ENCODE assay signal across 16 cellular contexts in the genomic region with DNA sequence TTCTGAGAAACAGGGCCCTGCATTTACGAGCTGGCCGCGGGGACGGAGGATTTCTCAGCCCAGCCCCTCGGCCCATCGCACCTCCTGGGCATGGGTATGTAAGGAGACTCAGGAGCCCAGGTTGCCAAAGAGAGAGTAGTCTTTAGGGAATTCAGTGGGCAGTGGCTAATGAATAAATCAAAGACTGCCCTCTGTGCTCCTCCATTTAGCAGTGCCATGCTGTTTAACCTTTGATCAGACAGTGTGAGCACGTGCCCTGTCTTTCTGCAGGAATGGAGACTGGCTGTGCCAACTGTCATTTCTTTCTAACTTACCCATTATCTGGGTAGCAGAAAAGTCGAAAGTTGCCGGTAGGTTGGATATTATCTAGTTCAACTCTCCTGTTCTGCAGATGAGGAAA.
"Had no signal": no experiment of that assay in that cellular context is flagged by ENCODE, and none has a peak within 500 bp of the region (broad histone marks: within the 10 kb centered on the region; RNA-seq: fewer than 3 reads in every experiment).

No MANE protein-coding gene starts in this region.

- DNase-seq: activated CD4-positive, alpha-beta memory T cell treated with anti-CD3 and anti-CD28 coated beads for 36 hours; activated CD4-positive, alpha-beta T cell treated with anti-CD3 and anti-CD28 coated beads for 48 hours; activated effector memory CD4-positive, alpha-beta T cell treated with anti-CD3 and anti-CD28 coated beads, Interleukin-2, amount 50 U/mL, for 16 hours; activated naive CD4-positive, alpha-beta T cell treated with anti-CD3 and anti-CD28 coated beads, Interleukin-2, amount 50 U/mL, for 16 hours; activated naive CD8-positive, alpha-beta T cell treated with anti-CD3 and anti-CD28 coated beads, Interleukin-2, amount 50 U/mL, for 24 hours; anterior cingulate cortex; body of pancreas; foreskin keratinocyte; occipital lobe; stimulated activated CD4-positive, alpha-beta T cell treated with anti-CD3 and anti-CD28 coated beads, Interleukin-4, amount 100 ng/mL, for 4 hours; stimulated activated naive CD8-positive, alpha-beta T cell treated with anti-CD3 and anti-CD28 coated beads, Interleukin-15, Interleukin-2, amounts not matched to agents 100 U/mL and 50 U/mL, for 24 hours; SW 1271; trophoblast cell had no signal

- H3K27me3 ChIP-seq: body of pancreas, cardiac muscle cell, foreskin keratinocyte had no signal

- H3K4me3 ChIP-seq: body of pancreas, cardiac muscle cell had no signal

- H3K27ac ChIP-seq: body of pancreas, cardiac muscle cell, epithelial cell of prostate, foreskin keratinocyte had no signal

- H3K36me3 ChIP-seq: cardiac muscle cell had no signal

- H3K9me3 ChIP-seq: body of pancreas had no signal

- ATAC-seq: activated naive CD8-positive, alpha-beta T cell treated with anti-CD3 and anti-CD28 coated beads, Interleukin-2, amount 50 U/mL, for 24 hours; body of pancreas; foreskin keratinocyte; sciatic nerve; stimulated activated naive CD8-positive, alpha-beta T cell treated with anti-CD3 and anti-CD28 coated beads, Interleukin-15, Interleukin-2, amounts not matched to agents 100 U/mL and 50 U/mL, for 24 hours had no signal

- H3K4me1 ChIP-seq: body of pancreas had no signal
